In the genomic region with DNA sequence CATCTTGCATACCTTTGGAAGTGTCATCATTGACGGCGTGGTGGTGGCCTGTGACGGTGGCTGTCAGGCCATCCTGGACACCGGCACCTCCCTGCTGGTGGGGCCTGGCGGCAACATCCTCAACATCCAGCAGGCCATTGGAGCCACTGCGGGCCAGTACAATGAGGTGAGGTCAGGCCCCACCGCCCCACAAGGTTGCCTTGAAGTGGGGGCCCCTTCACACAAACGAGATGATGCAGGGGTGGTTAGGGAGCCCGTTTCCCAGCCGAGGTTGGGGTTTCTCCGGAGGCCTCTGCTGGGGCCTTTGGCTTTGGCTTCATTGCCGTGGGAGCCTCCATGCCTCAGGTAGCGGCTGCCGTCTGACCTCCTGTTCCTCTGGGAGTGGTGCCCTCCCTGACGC, we compare ENCODE assay signal across 21 cellular contexts. TPM values are rescaled to one million over a fixed set of nuclear protein-coding genes. Genes with fewer than 3 reads are reported as not detected.
A peak's percentile ranks its signal among the peaks of the same experiment; 100 is the strongest.
DNase-seq lines count a peak whose midpoint lies in the region; ATAC-seq, FAIRE-seq and TF ChIP-seq lines count a peak whose summit lies in the region.
"Had no signal": no experiment of that assay in that cellular context is flagged by ENCODE, and none has a peak within 500 bp of the region (broad histone marks: within the 10 kb centered on the region; RNA-seq: fewer than 3 reads in every experiment).

No MANE protein-coding gene starts in this region.

- H3K14ac ChIP-seq in H1 (ENCODE audit: insufficient read length), result no peak overlapping the region

- no peak overlapping the region for H2AFZ ChIP-seq in H1 (ENCODE audit: low read length)
- H2AFZ ChIP-seq: GM23338 had no signal

- H4K8ac ChIP-seq in H1 (ENCODE audit: extremely low read depth, insufficient read depth, low read length) (no peak overlapping the region; the same call in 1 of the 2 replicates), mesendoderm (ENCODE audit: low read depth, low read length) (no peak overlapping the region)

- H2BK5ac ChIP-seq in H1 (ENCODE audit: low read depth, low read length), result no peak overlapping the region
- H2BK5ac ChIP-seq in mesendoderm (ENCODE audit: low read length), result no peak overlapping the region

- H3K4me3 ChIP-seq in H1 (ENCODE audit: extremely low read depth in 1 of 4, insufficient read depth in 2 of 4, low read depth in 3 of 4, low read length in 4 of 4) (no peak overlapping the region), mesendoderm (ENCODE audit: low read length) (no peak overlapping the region)
- H3K4me3 ChIP-seq: GM23338, HAP-1 had no signal

- no peak overlapping the region for H3K18ac ChIP-seq in H1 (ENCODE audit: extremely low read depth, low read length)
- H3K18ac ChIP-seq in mesendoderm (ENCODE audit: low read length), result no peak overlapping the region

- ATAC-seq in HG03097 (IDR thresholded peaks at IDR 0.05; ENCODE audit: low FRiP score, unreplicated experiment) (no peak), GM21390 (IDR thresholded peaks at IDR 0.05; ENCODE audit: unreplicated experiment) (no peak)
- ATAC-seq: GM23338 had no signal

- H3K56ac ChIP-seq in H1 (replicated peaks; ENCODE audit: insufficient read length, low read depth, low read length), result no peak overlapping the region
- peak overlapping the region; percentile 42 for H3K56ac ChIP-seq in mesendoderm (ENCODE audit: low read length)

- POLR2A ChIA-PET in H1 (lab: Charles Lee; ENCODE audit: partially characterized antibody), result no interaction called here

- TF ChIP-seq POLR2A in H1 (IDR thresholded peaks at IDR 0.05; ENCODE audit: control extremely low read depth in 1 of 2, low read depth in 2 of 2, low read length in 2 of 2), result no peak

- H4K91ac ChIP-seq in H1 (replicated peaks; ENCODE audit: insufficient read length, low read length), result peak overlapping the region; percentile 32

- H3K79me1 ChIP-seq in H1 (ENCODE audit: low read depth, low read length) (no peaks in the 10 kb centered on the region), mesendoderm (ENCODE audit: low read length) (no peaks in the 10 kb centered on the region)

- H3K79me2 ChIP-seq in H1 (ENCODE audit: control insufficient read depth in 1 of 2, insufficient read depth in 2 of 2, low read length in 2 of 2) (no peaks in the 10 kb centered on the region), mesendoderm (ENCODE audit: control insufficient read depth, insufficient read depth, low read length) (no peaks in the 10 kb centered on the region)

- TF ChIP-seq RAD21 in H1 (IDR thresholded peaks at IDR 0.05 in 1 of 2, conservative IDR thresholded peaks at IDR 0.05 in 1 of 2; ENCODE audit: low read depth in 2 of 2, low read length in 2 of 2), result no peak

- no peak overlapping the region for H2BK120ac ChIP-seq in H1 (replicated peaks; ENCODE audit: low read depth, low read length)
- H2BK120ac ChIP-seq in mesendoderm (ENCODE audit: low read depth, low read length), result no peak overlapping the region

- H4K20me1 ChIP-seq in H1 (replicated peaks in 1 of 2; ENCODE audit: control insufficient read depth in 1 of 2, insufficient read depth in 2 of 2, low read length in 2 of 2), result no peaks in the 10 kb centered on the region

- peak in 1 of 3 experiments; percentile 4; a peak in 1 of 4 replicates for TF ChIP-seq CTCF in H1 (IDR thresholded peaks at IDR 0.05; ENCODE audit: control extremely low read depth in 1 of 3, insufficient read depth in 1 of 3, low read depth in 1 of 3, low read length in 3 of 3)

- 85% methylated on average over 12 of the region's 15 CpGs; no CpG with 5 or more reads in 1 of the 2 experiments for WGBS in H1 (ENCODE audit: extremely low coverage in 1 of 2, insufficient coverage in 1 of 2, insufficient read length in 1 of 2, insufficient replicate concordance in 2 of 2, low coverage in 1 of 2, low lambda C conversion rate in 2 of 2, missing lambda C conversion rate in 1 of 2), 2 experiments
- WGBS in mesendoderm (ENCODE audit: extremely low coverage, insufficient coverage, low lambda C conversion rate), result no CpG with 5 or more reads among the region's 15 CpGs

- H2AK5ac ChIP-seq in H1 (ENCODE audit: low read depth, low read length) (no peak overlapping the region), mesendoderm (ENCODE audit: low read length) (no peak overlapping the region)

- H3K9ac ChIP-seq in H1 (replicated peaks in 1 of 4; ENCODE audit: extremely low read depth in 1 of 4, low read depth in 3 of 4, low read length in 3 of 4), result no peak overlapping the region
- no peak overlapping the region for H3K9ac ChIP-seq in mesendoderm (ENCODE audit: low read length)

- CTCF ChIA-PET in H1 (lab: Charles Lee; ENCODE audit: partially characterized antibody), result interaction anchor here (0.9 to 1.0 kb wide), 2 partner anchors 8 to 42 kb away, joined by 3 read pairs; no protein-coding TSS in a partner anchor

- DNase-seq in H1 (ENCODE audit: low read depth in 1 of 2, low spot score in 2 of 2) (no peak), mesendoderm (no peak)
- DNase-seq in effector CD4-positive, alpha-beta T cell, result no peak
- DNase-seq: C1 segment of cervical spinal cord; Calu3; CD4-positive, alpha-beta memory T cell; COR-L47; DMS53; DND-41; HFFc6 had no signal

- H3K23ac ChIP-seq in H1 (ENCODE audit: insufficient read length) (no peak overlapping the region), mesendoderm (ENCODE audit: low read length) (no peak overlapping the region)

- peaks cover 0 to 10% (median 2%) of the 10 kb centered on the region in 4 experiments; a peak in 2 of 7 replicates for H3K4me1 ChIP-seq in H1 (replicated peaks in 1 of 4; ENCODE audit: control insufficient read depth in 3 of 4, insufficient read depth in 4 of 4, low read length in 3 of 4)
- peaks cover 6% of the 10 kb centered on the region for H3K4me1 ChIP-seq in mesendoderm (ENCODE audit: control insufficient read depth, low read depth, low read length)

- H3K4me2 ChIP-seq in H1 (ENCODE audit: insufficient read depth in 1 of 2, low read depth in 2 of 2, low read length in 2 of 2) (no peak overlapping the region), mesendoderm (ENCODE audit: low read length) (no peak overlapping the region)
- H3K4me2 ChIP-seq: GM23338 had no signal

- H3K36me3 ChIP-seq in H1 (ENCODE audit: control insufficient read depth in 2 of 4, insufficient read depth in 4 of 4, low read length in 3 of 4), result no peaks in the 10 kb centered on the region
- no peaks in the 10 kb centered on the region for H3K36me3 ChIP-seq in mesendoderm (ENCODE audit: control insufficient read depth, insufficient read depth, low read length)
- H3K36me3 ChIP-seq: HAP-1 had no signal

- H2BK20ac ChIP-seq in H1 (ENCODE audit: low read length), result no peak overlapping the region

- no peak for TF ChIP-seq EP300 in H1 (IDR thresholded peaks at IDR 0.05; ENCODE audit: borderline replicate concordance in 1 of 2, low read depth in 2 of 2, low read length in 2 of 2)

- H4K5ac ChIP-seq in H1 (ENCODE audit: insufficient read length, low read depth, low read length) (no peak overlapping the region), mesendoderm (ENCODE audit: low read length) (no peak overlapping the region)

- H2BK12ac ChIP-seq in H1 (ENCODE audit: low read depth, low read length), result no peak overlapping the region

- H3K23me2 ChIP-seq in H1 (ENCODE audit: low read depth, low read length), result no peaks in the 10 kb centered on the region

- no peaks in the 10 kb centered on the region for H3K9me3 ChIP-seq in H1 (ENCODE audit: insufficient read depth in 2 of 2, low read depth in 1 of 2, low read length in 1 of 2)
- H3K9me3 ChIP-seq: HAP-1 had no signal

- H2BK15ac ChIP-seq in H1 (ENCODE audit: low read length) (no peak overlapping the region), mesendoderm (replicated peaks; ENCODE audit: low read depth) (no peak overlapping the region)

- no peak overlapping the region for H3K27ac ChIP-seq in H1 (ENCODE audit: low read depth, low read length)
- H3K27ac ChIP-seq in mesendoderm (ENCODE audit: low read depth, low read length), result no peak overlapping the region
- H3K27ac ChIP-seq in temporal lobe (ENCODE audit: low read depth, low read length), result peak overlapping the region; percentile 92

- no peak overlapping the region for H3K4ac ChIP-seq in H1 (replicated peaks; ENCODE audit: insufficient read length, low read depth, low read length)
- no peak overlapping the region for H3K4ac ChIP-seq in mesendoderm (ENCODE audit: low read depth, low read length)

- FAIRE-seq in H1 (lab: Jason Lieb, UNC), result no peak
- FAIRE-seq: G401.6, GM12892, H54 had no signal

- H3K27me3 ChIP-seq in H1 (replicated peaks in 1 of 4; ENCODE audit: control insufficient read depth in 3 of 4, extremely low read depth in 1 of 4, insufficient read depth in 3 of 4, low read length in 3 of 4), result no peaks in the 10 kb centered on the region
- H3K27me3 ChIP-seq in mesendoderm (ENCODE audit: insufficient read depth, low read length, poor library complexity), result no peaks in the 10 kb centered on the region

TF ChIP-seq in H1, 55 proteins besides CTCF, POLR2A, EP300 and RAD21 (continues in another document):
- TF ChIP-seq CHD2 (IDR thresholded peaks at IDR 0.05; ENCODE audit: low read length) (no peak), SP1 (IDR thresholded peaks at IDR 0.05; ENCODE audit: low read depth, low read length) (no peak), BACH1 (IDR thresholded peaks at IDR 0.05; ENCODE audit: low read length) (no peak), SP2 (IDR thresholded peaks at IDR 0.05; ENCODE audit: low read length) (no peak)

RNA-seq across cellular contexts. Expression of gene KCNA10, which starts 29.6 kb away (rescaled TPM):
- total RNA-seq in H1 (2021; fragmentation: NEBNext Ultra II Directional; extraction: Animal tissue kit (Norgen Biotek cat#: 25700)), result not detected in 2 replicates
- not detected in 2 replicates for polyA plus RNA-seq in H1 (2011; rRNA removed)
- not detected for polyA plus RNA-seq in H1 (2011; cell fraction: cytosol; rRNA removed)
- polyA plus RNA-seq in H1 (2011; cell fraction: nucleus; rRNA removed), result not detected
- polyA plus RNA-seq in H1 (2012, experiment 1 of 2), result not detected in 4 replicates
- not detected for polyA plus RNA-seq in H1 (2012, experiment 2 of 2)
- polyA plus RNA-seq in H1 (2013, experiment 1 of 2), result not detected
- polyA plus RNA-seq in H1 (2013, experiment 2 of 2), result not detected
- polyA minus RNA-seq in H1 (2011; rRNA and poly(A)+ RNA removed), result not detected in 2 replicates
- polyA minus RNA-seq in H1 (2011; cell fraction: cytosol; rRNA and poly(A)+ RNA removed), result not detected
- not detected for polyA minus RNA-seq in H1 (2011; cell fraction: nucleus; rRNA and poly(A)+ RNA removed)
- not detected for polyA plus RNA-seq in mesendoderm (2013, experiment 1 of 2)
- not detected for polyA plus RNA-seq in mesendoderm (2013, experiment 2 of 2)
- not detected for total RNA-seq in temporal lobe
- total RNA-seq: A172; A673; Calu3; CD4-positive, alpha-beta memory T cell; GM23338; HFFc6 had no signal
- polyA plus RNA-seq: BJ; CD4-positive, alpha-beta memory T cell; GM23338 had no signal

RNA-seq across cellular contexts. Expression of gene PROK1, which starts 38.5 kb away (rescaled TPM):
- not detected in 2 replicates for total RNA-seq in H1 (2021; fragmentation: NEBNext Ultra II Directional; extraction: Animal tissue kit (Norgen Biotek cat#: 25700))
- polyA plus RNA-seq in H1 (2011; rRNA removed), result 0.12 and 0.20 TPM in 2 replicates
- polyA plus RNA-seq in H1 (2011; cell fraction: cytosol; rRNA removed), result not detected
- polyA plus RNA-seq in H1 (2011; cell fraction: nucleus; rRNA removed), result 0.24 TPM
- polyA plus RNA-seq in H1 (2012, experiment 1 of 2), result 0.13 TPM in 1 of 4 replicates, not detected in the others
- polyA plus RNA-seq in H1 (2012, experiment 2 of 2), result not detected
- not detected for polyA plus RNA-seq in H1 (2013, experiment 1 of 2)
- not detected for polyA plus RNA-seq in H1 (2013, experiment 2 of 2)
- 0.25 TPM in 1 of 2 replicates, not detected in the other for polyA minus RNA-seq in H1 (2011; rRNA and poly(A)+ RNA removed)
- polyA minus RNA-seq in H1 (2011; cell fraction: cytosol; rRNA and poly(A)+ RNA removed), result not detected
- polyA minus RNA-seq in H1 (2011; cell fraction: nucleus; rRNA and poly(A)+ RNA removed), result not detected
- polyA plus RNA-seq in mesendoderm (2013, experiment 1 of 2), result 1.0 TPM
- 0.95 TPM for polyA plus RNA-seq in mesendoderm (2013, experiment 2 of 2)
- under 0.01 TPM for total RNA-seq in temporal lobe
- total RNA-seq: A172; A673; Calu3; CD4-positive, alpha-beta memory T cell; GM23338; HFFc6 had no signal
- polyA plus RNA-seq: BJ; CD4-positive, alpha-beta memory T cell; GM23338 had no signal
